ENCODE assay signal across 1 cellular context in genomic region chr20:31549513-31549880, GRCh38.
TF ChIP-seq lines count a peak whose summit lies in the region.

No MANE protein-coding gene starts in this region.

TF ChIP-seq in HepG2, 621 proteins besides CTCF, POLR2A, EP300 and RAD21:
- TF ChIP-seq TRIM24 (CRISPR knock-in tag; IDR thresholded peaks at IDR 0.05) (0 out of 2 replicates have a peak, but pooled peaks have one; percentile 42), ZFP91 (CRISPR knock-in tag; IDR thresholded peaks at IDR 0.05; ENCODE audit: borderline replicate concordance) (peak; percentile 39; the same call in 1 of the 2 replicates), IKZF5 (CRISPR knock-in tag; IDR thresholded peaks at IDR 0.05) (no peak), ZNF747 (CRISPR knock-in tag; IDR thresholded peaks at IDR 0.05; ENCODE audit: borderline replicate concordance) (no peak), ZNF629 (CRISPR knock-in tag; conservative IDR thresholded peaks at IDR 0.05) (no peak), ZNF710 (CRISPR knock-in tag; IDR thresholded peaks at IDR 0.05; ENCODE audit: borderline replicate concordance) (0 out of 2 replicates have a peak, but pooled peaks have one; percentile 30), RBM22 (optimal IDR thresholded peaks at IDR 0.05; ENCODE audit: low read length) (peak; percentile 71)
